ENCODE assay signal across 27 cellular contexts in the genomic region with DNA sequence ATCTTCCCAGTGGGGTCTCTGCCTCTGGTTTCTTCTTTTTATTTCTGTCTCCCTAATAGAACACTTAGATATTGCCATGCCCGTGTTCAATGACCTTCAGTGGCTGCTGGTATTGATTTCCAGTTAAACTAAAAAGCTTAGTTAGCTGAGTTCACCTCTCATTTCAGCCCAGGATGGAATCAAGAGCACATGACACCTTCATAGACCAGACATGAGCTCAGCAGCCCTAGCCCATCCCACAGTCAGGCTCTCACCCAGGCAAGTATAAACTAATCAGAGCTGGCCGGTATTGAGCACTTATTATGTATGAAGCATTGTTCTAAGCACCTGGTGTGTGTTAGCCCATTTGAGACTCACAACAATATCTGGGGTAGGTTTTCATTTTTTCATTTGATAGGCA.
"Had no signal": no experiment of that assay in that cellular context is flagged by ENCODE, and none has a peak within 500 bp of the region (broad histone marks: within the 10 kb centered on the region; RNA-seq: fewer than 3 reads in every experiment).

No MANE protein-coding gene starts in this region.

- H3K27ac Mint-ChIP-seq: activated naive CD8-positive, alpha-beta T cell treated with anti-CD3 and anti-CD28 coated beads, Interleukin-2, amount 10 ng/mL, durations not matched to agents 7 days and 5 days; nephron progenitor cell; stimulated activated memory B cell treated with anti-CD40 and anti-IgM and Interleukin-4, amounts not matched to agents 10 μg/mL and 1 μg/mL and 100 μg/mL, for 72 hours; stimulated activated naive CD8-positive, alpha-beta T cell treated with anti-CD3 and anti-CD28 coated beads, Interleukin-15, amount 100 ng/mL, for 72 hours; T-helper 1 cell treated with Interleukin-12 subunit alpha and Interleukin-12 subunit beta and Interleukin-4 antibody, amounts not matched to agents 30 μg/mL and 1 μg/mL, for 36 hours had no signal

- H3K9me3 Mint-ChIP-seq: activated naive CD8-positive, alpha-beta T cell treated with anti-CD3 and anti-CD28 coated beads, Interleukin-2, amount 10 ng/mL, durations not matched to agents 7 days and 5 days; stimulated activated memory B cell treated with anti-CD40 and anti-IgM and Interleukin-4, amounts not matched to agents 10 μg/mL and 1 μg/mL and 100 μg/mL, for 72 hours; stimulated activated naive CD8-positive, alpha-beta T cell treated with anti-CD3 and anti-CD28 coated beads, Interleukin-15, amount 100 ng/mL, for 72 hours; T-helper 1 cell treated with Interleukin-12 subunit alpha and Interleukin-12 subunit beta and Interleukin-4 antibody, amounts not matched to agents 30 μg/mL and 1 μg/mL, for 36 hours had no signal

- H3K36me3 Mint-ChIP-seq: activated naive CD8-positive, alpha-beta T cell treated with anti-CD3 and anti-CD28 coated beads, Interleukin-2, amount 10 ng/mL, durations not matched to agents 7 days and 5 days; naive B cell; stimulated activated memory B cell treated with anti-CD40 and anti-IgM and Interleukin-4, amounts not matched to agents 10 μg/mL and 1 μg/mL and 100 μg/mL, for 72 hours had no signal

- H3K4me3 Mint-ChIP-seq: activated naive CD8-positive, alpha-beta T cell treated with anti-CD3 and anti-CD28 coated beads, Interleukin-2, amount 10 ng/mL, durations not matched to agents 7 days and 5 days; nephron progenitor cell; stimulated activated memory B cell treated with anti-CD40 and anti-IgM and Interleukin-4, amounts not matched to agents 10 μg/mL and 1 μg/mL and 100 μg/mL, for 72 hours; stimulated activated naive CD8-positive, alpha-beta T cell treated with anti-CD3 and anti-CD28 coated beads, Interleukin-15, amount 100 ng/mL, for 72 hours; T-helper 1 cell treated with Interleukin-12 subunit alpha and Interleukin-12 subunit beta and Interleukin-4 antibody, amounts not matched to agents 30 μg/mL and 1 μg/mL, for 36 hours had no signal

- ATAC-seq: activated CD4-positive, CD25-positive, alpha-beta regulatory T cell treated with anti-CD3 and anti-CD28 coated beads, Interleukin-2, amount 50 U/mL, for 24 hours; heart right ventricle; left lung; pancreas; psoas muscle; stimulated activated memory B cell treated with anti-CD40 and anti-IgM and Interleukin-4, amounts not matched to agents 10 μg/mL and 1 μg/mL and 100 μg/mL, for 72 hours; stimulated activated naive CD8-positive, alpha-beta T cell treated with anti-CD3 and anti-CD28 coated beads, Interleukin-15, amount 100 ng/mL, for 72 hours had no signal

- DNase-seq: activated CD4-positive, alpha-beta T cell treated with anti-CD3 and anti-CD28 coated beads for 48 hours; activated CD4-positive, alpha-beta T cell treated with anti-CD3 and anti-CD28 coated beads, Interleukin-2, amount 50 U/mL, for 48 hours; activated CD8-positive, alpha-beta memory T cell treated with anti-CD3 and anti-CD28 coated beads for 24 hours; activated effector memory CD4-positive, alpha-beta T cell treated with Interleukin-2 at 50 U/mL for 16 hours; activated naive CD4-positive, alpha-beta T cell treated with Interleukin-2 at 50 U/mL for 16 hours; activated naive CD8-positive, alpha-beta T cell treated with anti-CD3 and anti-CD28 coated beads, Interleukin-2, amount 10 ng/mL, durations not matched to agents 7 days and 5 days; brain microvascular endothelial cell; caudate nucleus; foreskin melanocyte; heart right ventricle; kidney glomerular epithelial cell; left lung; naive B cell; nephron progenitor cell; nucleus accumbens; pancreas; psoas muscle; stimulated activated CD4-positive, alpha-beta T cell treated with anti-CD3 and anti-CD28 coated beads, Interleukin-1b, Interleukin-23, amount 100 ng/mL, for 48 hours; stimulated activated CD4-positive, alpha-beta T cell treated with anti-CD3 and anti-CD28 coated beads, Interleukin-4, amount 100 ng/mL, for 4 hours; stimulated activated CD8-positive, alpha-beta memory T cell treated with anti-CD3 and anti-CD28 coated beads, Interleukin-4, amount 100 ng/mL, for 48 hours; stimulated activated naive CD8-positive, alpha-beta T cell treated with anti-CD3 and anti-CD28 coated beads, Interleukin-15, amount 100 ng/mL, for 72 hours; substantia nigra; T-helper 9 cell; upper lobe of left lung had no signal

- H3K4me1 Mint-ChIP-seq: activated naive CD8-positive, alpha-beta T cell treated with anti-CD3 and anti-CD28 coated beads, Interleukin-2, amount 10 ng/mL, durations not matched to agents 7 days and 5 days; naive B cell; stimulated activated naive CD8-positive, alpha-beta T cell treated with anti-CD3 and anti-CD28 coated beads, Interleukin-15, amount 100 ng/mL, for 72 hours had no signal
